In the genomic region with DNA sequence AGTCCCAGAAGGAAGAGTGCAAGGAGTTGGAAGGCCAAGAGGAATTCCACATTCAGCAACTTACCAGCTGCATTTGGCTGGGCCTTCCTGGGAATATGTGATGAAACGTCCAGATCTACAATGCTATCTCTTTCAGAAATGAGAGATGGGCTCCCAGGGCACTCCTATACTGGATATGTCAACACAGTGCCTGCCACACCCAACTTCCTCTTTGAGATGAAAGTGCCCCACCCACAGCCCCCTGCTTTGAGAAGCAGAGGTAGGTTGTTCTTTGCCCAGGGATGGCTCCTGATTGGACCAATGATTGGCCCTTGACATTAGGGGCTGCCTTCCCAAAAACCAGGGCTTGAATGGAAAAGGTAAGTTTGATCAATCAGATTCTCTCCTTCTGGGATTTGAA, we compare ENCODE assay signal across 7 cellular contexts. TPM values are rescaled to one million over a fixed set of nuclear protein-coding genes. Genes with fewer than 3 reads are reported as not detected.
A peak's percentile ranks its signal among the peaks of the same experiment; 100 is the strongest.
DNase-seq lines count a peak whose midpoint lies in the region; ATAC-seq and TF ChIP-seq lines count a peak whose summit lies in the region.
"Not testable (repeated sequence)": the region's sequence is repeated elsewhere in the genome, so short reads cannot be mapped to it uniquely, and the experiment has no call there.

No MANE protein-coding gene starts in this region.

- TF ChIP-seq CTCF in left lung (IDR thresholded peaks at IDR 0.05); upper lobe of right lung (IDR thresholded peaks at IDR 0.05): not testable (repeated sequence)

- H3K9me3 Mint-ChIP-seq in CD4-positive, CD25-positive, alpha-beta regulatory T cell; T-helper 2 cell treated with Interferon-gamma antibody and Interleukin-4, amounts not matched to agents 5 μg/mL and 100 μg/mL, for 36 hours; activated naive CD4-positive, alpha-beta T cell treated with anti-CD3 and anti-CD28 coated beads, Interleukin-2, amount 10 ng/mL, durations not matched to agents 7 days and 5 days; dendritic cell treated with granulocyte-macrophage colony-stimulating factor and Interleukin-4, amounts not matched to agents 40 ng/mL and 50 ng/mL, for 4 days; naive B cell: not testable (repeated sequence)

- not testable (repeated sequence) for H3K27ac Mint-ChIP-seq in CD4-positive, CD25-positive, alpha-beta regulatory T cell; T-helper 2 cell treated with Interferon-gamma antibody and Interleukin-4, amounts not matched to agents 5 μg/mL and 100 μg/mL, for 36 hours; activated naive CD4-positive, alpha-beta T cell treated with anti-CD3 and anti-CD28 coated beads, Interleukin-2, amount 10 ng/mL, durations not matched to agents 7 days and 5 days; dendritic cell treated with granulocyte-macrophage colony-stimulating factor and Interleukin-4, amounts not matched to agents 40 ng/mL and 50 ng/mL, for 4 days
- peak overlapping the region in 2 of 6 donors; percentile 57 to 75 for H3K27ac Mint-ChIP-seq in naive B cell

- not testable (repeated sequence) for H3K27me3 Mint-ChIP-seq in CD4-positive, CD25-positive, alpha-beta regulatory T cell; T-helper 2 cell treated with Interferon-gamma antibody and Interleukin-4, amounts not matched to agents 5 μg/mL and 100 μg/mL, for 36 hours (ENCODE audit: low read depth); activated naive CD4-positive, alpha-beta T cell treated with anti-CD3 and anti-CD28 coated beads, Interleukin-2, amount 10 ng/mL, durations not matched to agents 7 days and 5 days; dendritic cell treated with granulocyte-macrophage colony-stimulating factor and Interleukin-4, amounts not matched to agents 40 ng/mL and 50 ng/mL, for 4 days; naive B cell

- not testable (repeated sequence) for H3K36me3 Mint-ChIP-seq in CD4-positive, CD25-positive, alpha-beta regulatory T cell; T-helper 2 cell treated with Interferon-gamma antibody and Interleukin-4, amounts not matched to agents 5 μg/mL and 100 μg/mL, for 36 hours (ENCODE audit: low read depth); activated naive CD4-positive, alpha-beta T cell treated with anti-CD3 and anti-CD28 coated beads, Interleukin-2, amount 10 ng/mL, durations not matched to agents 7 days and 5 days; dendritic cell treated with granulocyte-macrophage colony-stimulating factor and Interleukin-4, amounts not matched to agents 40 ng/mL and 50 ng/mL, for 4 days (ENCODE audit: low read depth); naive B cell

- H3K9me3 ChIP-seq in CD4-positive, CD25-positive, alpha-beta regulatory T cell (ENCODE audit: control insufficient read depth in 2 of 2, low read length in 2 of 2); left lung; upper lobe of right lung: not testable (repeated sequence)

- H3K4me1 Mint-ChIP-seq in CD4-positive, CD25-positive, alpha-beta regulatory T cell: peaks cover 0 to 14% (median under 1%) of the 10 kb centered on the region in 4 donors
- not testable (repeated sequence) for H3K4me1 Mint-ChIP-seq in T-helper 2 cell treated with Interferon-gamma antibody and Interleukin-4, amounts not matched to agents 5 μg/mL and 100 μg/mL, for 36 hours (ENCODE audit: low read depth)
- peaks cover 23% of the 10 kb centered on the region for H3K4me1 Mint-ChIP-seq in activated naive CD4-positive, alpha-beta T cell treated with anti-CD3 and anti-CD28 coated beads, Interleukin-2, amount 10 ng/mL, durations not matched to agents 7 days and 5 days
- peaks cover 12% of the 10 kb centered on the region for H3K4me1 Mint-ChIP-seq in dendritic cell treated with granulocyte-macrophage colony-stimulating factor and Interleukin-4, amounts not matched to agents 40 ng/mL and 50 ng/mL, for 4 days (ENCODE audit: low read depth)
- peaks cover 7 to 29% (median 13%) of the 10 kb centered on the region in 3 donors for H3K4me1 Mint-ChIP-seq in naive B cell

- not testable (repeated sequence) for H3K4me1 ChIP-seq in CD4-positive, CD25-positive, alpha-beta regulatory T cell (ENCODE audit: control insufficient read depth, insufficient read depth, low read length, poor library complexity, severe bottlenecking); left lung; upper lobe of right lung

- not testable (repeated sequence) for H3K4me3 ChIP-seq in CD4-positive, CD25-positive, alpha-beta regulatory T cell (ENCODE audit: low read depth, low read length); left lung; upper lobe of right lung

- H3K4me3 Mint-ChIP-seq in CD4-positive, CD25-positive, alpha-beta regulatory T cell: peak overlapping the region in 1 of 4 donors; percentile 55
- peak overlapping the region; percentile 71 for H3K4me3 Mint-ChIP-seq in T-helper 2 cell treated with Interferon-gamma antibody and Interleukin-4, amounts not matched to agents 5 μg/mL and 100 μg/mL, for 36 hours
- peak overlapping the region; percentile 54 for H3K4me3 Mint-ChIP-seq in activated naive CD4-positive, alpha-beta T cell treated with anti-CD3 and anti-CD28 coated beads, Interleukin-2, amount 10 ng/mL, durations not matched to agents 7 days and 5 days
- H3K4me3 Mint-ChIP-seq in dendritic cell treated with granulocyte-macrophage colony-stimulating factor and Interleukin-4, amounts not matched to agents 40 ng/mL and 50 ng/mL, for 4 days: peak overlapping the region; percentile 32
- peak overlapping the region; percentile 79 to 94 (median 90) for H3K4me3 Mint-ChIP-seq in naive B cell

- not testable (repeated sequence) for H3K27me3 ChIP-seq in CD4-positive, CD25-positive, alpha-beta regulatory T cell (ENCODE audit: control insufficient read depth, insufficient read depth, low read length); left lung; upper lobe of right lung

- DNase-seq in CD4-positive, CD25-positive, alpha-beta regulatory T cell; T-helper 2 cell treated with Interferon-gamma antibody and Interleukin-4, amounts not matched to agents 5 μg/mL and 100 μg/mL, for 36 hours (ENCODE audit: low spot score); activated naive CD4-positive, alpha-beta T cell treated with anti-CD3 and anti-CD28 coated beads, Interleukin-2, amount 10 ng/mL, durations not matched to agents 7 days and 5 days; left lung; naive B cell; upper lobe of right lung: not testable (repeated sequence)

- intact Hi-C loops in dendritic cell treated with granulocyte-macrophage colony-stimulating factor and Interleukin-4, amounts not matched to agents 40 ng/mL and 50 ng/mL, for 4 days (cut with micrococcal nuclease); left lung (cut with DNase I); upper lobe of right lung (cut with DNase I): not testable (repeated sequence)

- peak; percentile 30 to 35 for ATAC-seq in CD4-positive, CD25-positive, alpha-beta regulatory T cell (ENCODE audit: low read depth in 2 of 2)
- peak; percentile 27 for ATAC-seq in left lung
- ATAC-seq in naive B cell (ENCODE audit: low read depth in 2 of 2): peak; percentile 76 to 79
- peak; percentile 27 for ATAC-seq in upper lobe of right lung

- H3K36me3 ChIP-seq in CD4-positive, CD25-positive, alpha-beta regulatory T cell (ENCODE audit: control insufficient read depth, insufficient read depth, low read length); left lung; upper lobe of right lung: not testable (repeated sequence)

- H3K27ac ChIP-seq in CD4-positive, CD25-positive, alpha-beta regulatory T cell (ENCODE audit: insufficient read depth, low read length, poor library complexity, severe bottlenecking); left lung; upper lobe of right lung: not testable (repeated sequence)

- CTCF ChIA-PET in activated naive CD4-positive, alpha-beta T cell treated with anti-CD3 and anti-CD28 coated beads, Interleukin-2, amount 10 ng/mL, durations not matched to agents 7 days and 5 days (lab: Charles Lee): not testable (repeated sequence)

RNA-seq across cellular contexts. Expression of gene NOTCH2, which starts 31.1 kb away (rescaled TPM):
- 54.2 TPM for total RNA-seq in CD4-positive, CD25-positive, alpha-beta regulatory T cell
- 10 to 100 TPM; 13.9 to 25.8 (median 20.3) TPM for polyA plus RNA-seq in CD4-positive, CD25-positive, alpha-beta regulatory T cell
- total RNA-seq in left lung (100 to 1,000 TPM in 1 of 2 donors, 10 to 100 TPM in 1; 93.5 to 129 TPM), upper lobe of right lung (97.3 TPM)
- 10 to 100 TPM; 45.8 to 70.9 (median 64.7) TPM for polyA plus RNA-seq in naive B cell (ENCODE audit: low read depth in 6 of 6)

Comparison
In these comparisons a context has a peak if more than half of its experiments do, and no peak if none do; other contexts are left out.
1. ATAC-seq: peak in every context shown above with its lines; median percentile 78 in naive B cell; 32 in CD4-positive, CD25-positive, alpha-beta regulatory T cell; 27 in left lung; 27 in upper lobe of right lung.